Comparison of ENCODE assay signal across 9 cellular contexts in genomic region chr6:27130668-27131428, GRCh38.
DNase-seq lines count a peak whose midpoint lies in the region; ATAC-seq and TF ChIP-seq lines count a peak whose summit lies in the region.
"Had no signal": no experiment of that assay in that cellular context is flagged by ENCODE, and none has a peak within 500 bp of the region (broad histone marks: within the 10 kb centered on the region; RNA-seq: fewer than 3 reads in every experiment).

No MANE protein-coding gene starts in this region.

- BruUV-seq in Panc1 (replicated peaks; lab: Mats Ljungman, UMichigan) = no TSS peak

- no peak overlapping the region for H3K4me3 Mint-ChIP-seq in GM23338
- H3K4me3 Mint-ChIP-seq: activated naive CD4-positive, alpha-beta T cell treated with anti-CD3 and anti-CD28 coated beads for 36 hours had no signal

- no peaks in the 10 kb centered on the region for H3K9me2 ChIP-seq in GM23338 (ENCODE audit: insufficient read depth)

- H4K20me1 ChIP-seq in GM23338 (replicated peaks; ENCODE audit: insufficient read depth) = no peaks in the 10 kb centered on the region

- ATAC-seq in GM23338 (no peak), Panc1 (no peak), right cardiac atrium (no peak), GM19455 (IDR thresholded peaks at IDR 0.05; ENCODE audit: unreplicated experiment) (no peak)

- WGBS in right cardiac atrium = 40% methylated on average over 7 of the region's 7 CpGs
- 38 to 44% (median 41%) methylated on average over 7 of the region's 7 CpGs for WGBS in spleen, 5 donors

- no peak for DNase-seq in GM23338 (ENCODE audit: low spot score)
- DNase-seq in Panc1 (ENCODE audit: low read depth, low spot score) = no peak
- no peak for DNase-seq in right cardiac atrium
- DNase-seq in spleen = no peak
- no peak for DNase-seq in activated T-cell treated with anti-CD3 and anti-CD28 coated beads, Interleukin-2, amount 50 U/mL, for 48 hours
- no peak for DNase-seq in NK-92 (lab: John Stamatoyannopoulos, UW; ENCODE audit: unreplicated experiment)
- no peak for DNase-seq in activated CD4-positive, alpha-beta T cell treated with anti-CD3 and anti-CD28 coated beads, Interleukin-2, amount 50 U/mL, for 4 hours

- H3K4me1 Mint-ChIP-seq in GM23338 = peaks cover 41% of the 10 kb centered on the region; the same call in 2 of the 3 replicates

- H3K4me1 ChIP-seq in GM23338 (ENCODE audit: insufficient read depth) (peaks cover 15% of the 10 kb centered on the region), Panc1 (ENCODE audit: control insufficient read depth, insufficient read depth, low read length) (peaks cover 47% of the 10 kb centered on the region), right cardiac atrium (ENCODE audit: control insufficient read depth, insufficient read depth, low read length) (peaks cover 6% of the 10 kb centered on the region), spleen (peaks cover 9 to 69% (median 37%) of the 10 kb centered on the region in 6 donors)

- H3K36me3 ChIP-seq in GM23338 (ENCODE audit: insufficient read depth) (no peaks in the 10 kb centered on the region), Panc1 (ENCODE audit: control insufficient read depth, insufficient read depth, low read length) (no peaks in the 10 kb centered on the region), spleen (no peaks in the 10 kb centered on the region)

- H3K4me3 ChIP-seq in GM23338 (peak overlapping the region; percentile 73), Panc1 (ENCODE audit: low read depth in 2 of 2, low read length in 2 of 2) (peak overlapping the region; percentile 86 to 95), right cardiac atrium (ENCODE audit: low read length) (peak overlapping the region; percentile 41), spleen (peak overlapping the region in 7 of 8 donors; percentile 34 to 72 (median 47))

- H3K27me3 Mint-ChIP-seq in GM23338 (ENCODE audit: insufficient read depth, low read depth, poor library complexity) = peaks cover 3% of the 10 kb centered on the region

- H3K79me2 ChIP-seq in GM23338 (replicated peaks; ENCODE audit: insufficient read depth) = peaks cover 11% of the 10 kb centered on the region

- no peak overlapping the region for H3K27ac Mint-ChIP-seq in GM23338
- H3K27ac Mint-ChIP-seq: activated naive CD4-positive, alpha-beta T cell treated with anti-CD3 and anti-CD28 coated beads for 36 hours had no signal

- in situ Hi-C loops in Panc1 (cut with HindIII; ENCODE audit: low pct_unique_long_range_greater_than_20kb, low sequenced_read_pairs) = no loop called here

- H3K27me3 ChIP-seq in GM23338 (ENCODE audit: insufficient read depth) (no peaks in the 10 kb centered on the region), Panc1 (ENCODE audit: control insufficient read depth, insufficient read depth, low read length) (no peaks in the 10 kb centered on the region), right cardiac atrium (ENCODE audit: control insufficient read depth, insufficient read depth) (no peaks in the 10 kb centered on the region), spleen (replicated peaks in 1 of 7) (no peaks in the 10 kb centered on the region)

- H3K27ac ChIP-seq in GM23338 (ENCODE audit: low read depth) = peak overlapping the region; percentile 94; the same call in 1 of the 2 replicates
- peak overlapping the region; percentile 100 for H3K27ac ChIP-seq in Panc1 (ENCODE audit: low read length)
- peak overlapping the region; percentile 95 for H3K27ac ChIP-seq in right cardiac atrium (ENCODE audit: low read length)
- peak overlapping the region; percentile 92 to 99 (median 96) for H3K27ac ChIP-seq in spleen

- no peaks in the 10 kb centered on the region for H3F3A ChIP-seq in GM23338 (replicated peaks; ENCODE audit: low read depth)

- POLR2A ChIA-PET in Panc1 (lab: Charles Lee) = interaction anchor here (5.2 kb wide), 1 partner anchor 16 kb away, joined by 88 read pairs; a partner anchor contains a TSS

- TF ChIP-seq POLR2A in spleen (IDR thresholded peaks at IDR 0.05) = no peak

- no peaks in the 10 kb centered on the region; the same call in 1 of the 3 replicates for H3K9me3 Mint-ChIP-seq in GM23338
- H3K9me3 Mint-ChIP-seq: activated naive CD4-positive, alpha-beta T cell treated with anti-CD3 and anti-CD28 coated beads for 36 hours had no signal

- H2AFZ ChIP-seq in GM23338 = no peak overlapping the region

- intact Hi-C loops in Panc1 (cut with micrococcal nuclease; ENCODE audit: unreplicated experiment) (no loop called here), right cardiac atrium (cut with DNase I) (loop anchor here in 1 of 4 donors (10.0 kb wide), 2 partner anchors 846 to 1106 kb away; a partner anchor contains a TSS), spleen (cut with DNase I; ENCODE audit: low total_unique reads) (no loop called here)

- H3K9me3 ChIP-seq in Panc1 (ENCODE audit: control insufficient read depth, insufficient read depth, low read depth, low read length) (no peaks in the 10 kb centered on the region), right cardiac atrium (ENCODE audit: control insufficient read depth, low read length) (no peaks in the 10 kb centered on the region), spleen (no peaks in the 10 kb centered on the region)

- peak overlapping the region; percentile 85 for H3K4me2 ChIP-seq in GM23338

- H3K36me3 Mint-ChIP-seq in GM23338 (ENCODE audit: low read depth) = no peaks in the 10 kb centered on the region

- no peak for TF ChIP-seq CTCF in GM23338 (conservative IDR thresholded peaks at IDR 0.05; ENCODE audit: low read depth in 2 of 2)
- no peak for TF ChIP-seq CTCF in Panc1 (IDR thresholded peaks at IDR 0.05)
- TF ChIP-seq CTCF in spleen (IDR thresholded peaks at IDR 0.05 in 8 of 11, conservative IDR thresholded peaks at IDR 0.05 in 3 of 11) = no peak

- CTCF ChIA-PET in Panc1 (lab: Charles Lee) = interaction anchor here (0.6 kb wide), 1 partner anchor 47 kb away, joined by 11 read pairs; no protein-coding TSS in a partner anchor

TF ChIP-seq in GM23338, 12 proteins besides CTCF, POLR2A, EP300 and RAD21 (continues in another document):
- no peak for TF ChIP-seq ZNF114 (CRISPR knock-in tag; IDR thresholded peaks at IDR 0.05)
- no peak for TF ChIP-seq EZH2phosphoT487 (IDR thresholded peaks at IDR 0.05; ENCODE audit: unreplicated experiment)
- TF ChIP-seq CREB1 (CRISPR knock-in tag; IDR thresholded peaks at IDR 0.05; ENCODE audit: low read depth) = no peak
- no peak for TF ChIP-seq ZNF331 (CRISPR knock-in tag; IDR thresholded peaks at IDR 0.05; ENCODE audit: low read depth)
- no peak for TF ChIP-seq NANOG (IDR thresholded peaks at IDR 0.05; ENCODE audit: borderline replicate concordance)
- TF ChIP-seq POLR2AphosphoS5 (IDR thresholded peaks at IDR 0.05; ENCODE audit: low read depth) = no peak
- no peak for TF ChIP-seq ETS1 (IDR thresholded peaks at IDR 0.05)
- TF ChIP-seq REST (IDR thresholded peaks at IDR 0.05; ENCODE audit: unreplicated experiment) = no peak
